ENCODE assay signal across 15 cellular contexts in genomic region chr1:21077085-21077484, GRCh38.
DNase-seq lines count a peak whose midpoint lies in the region; ATAC-seq, FAIRE-seq and TF ChIP-seq lines count a peak whose summit lies in the region.
"Had no signal": no experiment of that assay in that cellular context is flagged by ENCODE, and none has a peak within 500 bp of the region (broad histone marks: within the 10 kb centered on the region; RNA-seq: fewer than 3 reads in every experiment).

No MANE protein-coding gene starts in this region.

- H3K4me3 Mint-ChIP-seq in natural killer cell (no peak overlapping the region), nephron progenitor cell (no peak overlapping the region)
- no peak overlapping the region for H3K4me3 Mint-ChIP-seq in activated T-helper 1 cell treated with anti-CD3 and anti-CD28 coated beads, Interleukin-12 subunit alpha, Interleukin-12 subunit beta, Interleukin-2, Interleukin-4 antibody, amounts not matched to agents 30 ng/mL and 10 ng/mL and 1 ng/mL, durations not matched to agents 14 hours and 24 hours and 36 hours
- H3K4me3 Mint-ChIP-seq: CD4-positive, alpha-beta T cell had no signal

- no peaks in the 10 kb centered on the region for H3K27me3 ChIP-seq in PC-3 (ENCODE audit: low read length)
- H3K27me3 ChIP-seq in endothelial cell of umbilical vein (ENCODE audit: control insufficient read depth in 2 of 2, insufficient read depth in 2 of 2, low read length in 2 of 2), result no peaks in the 10 kb centered on the region
- H3K27me3 ChIP-seq in effector memory CD4-positive, alpha-beta T cell (replicated peaks; ENCODE audit: control insufficient read depth, insufficient read depth, low read length, poor library complexity, severe bottlenecking), result no peaks in the 10 kb centered on the region
- H3K27me3 ChIP-seq: gastroesophageal sphincter, Peyer's patch had no signal

- ATAC-seq in PC-3 (no peak), natural killer cell (no peak), GM19023 (IDR thresholded peaks at IDR 0.05; ENCODE audit: unreplicated experiment) (no peak)
- ATAC-seq: gastroesophageal sphincter had no signal

- H3K9me3 Mint-ChIP-seq in natural killer cell (no peaks in the 10 kb centered on the region), nephron progenitor cell (peaks cover under 1% of the 10 kb centered on the region)
- H3K9me3 Mint-ChIP-seq in activated T-helper 1 cell treated with anti-CD3 and anti-CD28 coated beads, Interleukin-12 subunit alpha, Interleukin-12 subunit beta, Interleukin-2, Interleukin-4 antibody, amounts not matched to agents 30 ng/mL and 10 ng/mL and 1 ng/mL, durations not matched to agents 14 hours and 24 hours and 36 hours, result no peaks in the 10 kb centered on the region
- H3K9me3 Mint-ChIP-seq: CD4-positive, alpha-beta T cell had no signal

- no peaks in the 10 kb centered on the region for H3K9me1 ChIP-seq in endothelial cell of umbilical vein (replicated peaks; ENCODE audit: control insufficient read depth, extremely low read depth, insufficient read depth, low read length)

- H3K4me3 ChIP-seq in PC-3 (ENCODE audit: low read length) (no peak overlapping the region), endothelial cell of umbilical vein (replicated peaks in 1 of 3; ENCODE audit: insufficient read depth in 1 of 3, low read depth in 1 of 3, low read length in 3 of 3) (no peak overlapping the region)
- no peak overlapping the region for H3K4me3 ChIP-seq in effector memory CD4-positive, alpha-beta T cell (ENCODE audit: insufficient read depth, low read depth, low read length, poor library complexity, severe bottlenecking)
- H3K4me3 ChIP-seq: gastroesophageal sphincter, Peyer's patch had no signal

- peak; percentile 23 for DNase-seq in H4 (ENCODE audit: low spot score)
- DNase-seq in PC-3, result peak; percentile 28
- peak; percentile 77 for DNase-seq in endothelial cell of umbilical vein (ENCODE audit: low read depth, low spot score)
- DNase-seq in natural killer cell, result no peak
- no peak for DNase-seq in effector memory CD4-positive, alpha-beta T cell
- no peak for DNase-seq in nephron progenitor cell
- DNase-seq in activated T-helper 1 cell treated with anti-CD3 and anti-CD28 coated beads, Interleukin-12 subunit alpha, Interleukin-12 subunit beta, Interleukin-2, Interleukin-4 antibody, amounts not matched to agents 30 ng/mL and 10 ng/mL and 1 ng/mL, durations not matched to agents 14 hours and 24 hours and 36 hours (ENCODE audit: low spot score), result no peak
- DNase-seq: activated CD4-positive, CD25-positive, alpha-beta regulatory T cell; CD4-positive, alpha-beta T cell; kidney glomerular epithelial cell; NCI-H2029 treated with DMSO at 0.1 percent for 48 hours; nucleus accumbens; Peyer's patch had no signal

- H3K27ac Mint-ChIP-seq in natural killer cell (peak overlapping the region; percentile 30 to 47), nephron progenitor cell (no peak overlapping the region)
- no peak overlapping the region for H3K27ac Mint-ChIP-seq in activated T-helper 1 cell treated with anti-CD3 and anti-CD28 coated beads, Interleukin-12 subunit alpha, Interleukin-12 subunit beta, Interleukin-2, Interleukin-4 antibody, amounts not matched to agents 30 ng/mL and 10 ng/mL and 1 ng/mL, durations not matched to agents 14 hours and 24 hours and 36 hours
- H3K27ac Mint-ChIP-seq: CD4-positive, alpha-beta T cell had no signal

- TF ChIP-seq CTCF in PC-3 (conservative IDR thresholded peaks at IDR 0.05; ENCODE audit: low read depth, low read length) (no peak), endothelial cell of umbilical vein (IDR thresholded peaks at IDR 0.05; ENCODE audit: extremely low read depth in 1 of 2, insufficient read depth in 1 of 2, low read depth in 1 of 2, low read length in 2 of 2) (no peak), natural killer cell (IDR thresholded peaks at IDR 0.05) (no peak), nephron progenitor cell (IDR thresholded peaks at IDR 0.05) (no peak)

- H3K4me1 Mint-ChIP-seq in natural killer cell (peaks cover 15% of the 10 kb centered on the region in 2 donors), nephron progenitor cell (no peaks in the 10 kb centered on the region)
- peaks cover 22% of the 10 kb centered on the region for H3K4me1 Mint-ChIP-seq in activated T-helper 1 cell treated with anti-CD3 and anti-CD28 coated beads, Interleukin-12 subunit alpha, Interleukin-12 subunit beta, Interleukin-2, Interleukin-4 antibody, amounts not matched to agents 30 ng/mL and 10 ng/mL and 1 ng/mL, durations not matched to agents 14 hours and 24 hours and 36 hours (ENCODE audit: low read depth)

- CTCF ChIA-PET in PC-3 (lab: Charles Lee), result no interaction called here
- CTCF ChIA-PET in endothelial cell of umbilical vein (lab: Charles Lee), result no interaction called here

- H3K4me2 ChIP-seq in PC-3 (ENCODE audit: low read length) (no peak overlapping the region), endothelial cell of umbilical vein (ENCODE audit: insufficient read depth, low read length) (no peak overlapping the region)

- H2AFZ ChIP-seq in PC-3 (ENCODE audit: low read length) (no peak overlapping the region), endothelial cell of umbilical vein (ENCODE audit: low read depth, low read length) (no peak overlapping the region)

- H3K4me1 ChIP-seq in PC-3 (ENCODE audit: insufficient read depth, low read length) (peaks cover 5% of the 10 kb centered on the region; the same call in 1 of the 2 replicates), endothelial cell of umbilical vein (ENCODE audit: control insufficient read depth, extremely low read depth, insufficient read depth, low read length) (peaks cover 16% of the 10 kb centered on the region)
- no peaks in the 10 kb centered on the region for H3K4me1 ChIP-seq in effector memory CD4-positive, alpha-beta T cell (ENCODE audit: control insufficient read depth, insufficient read depth, low read length, poor library complexity, severe bottlenecking)

- BruUV-seq in PC-3 (replicated peaks; lab: Mats Ljungman, UMichigan), result no TSS peak
- no TSS peak for BruUV-seq in endothelial cell of umbilical vein (replicated peaks; lab: Mats Ljungman, UMichigan)

- peak; percentile 80 for FAIRE-seq in endothelial cell of umbilical vein (lab: Jason Lieb, UNC)

- H3K9ac ChIP-seq in PC-3 (ENCODE audit: low read length) (no peak overlapping the region), endothelial cell of umbilical vein (replicated peaks; ENCODE audit: extremely low read depth, insufficient read depth, low read length) (no peak overlapping the region)

- H3K36me3 Mint-ChIP-seq in natural killer cell (no peaks in the 10 kb centered on the region), nephron progenitor cell (ENCODE audit: low read depth) (peaks cover 71% of the 10 kb centered on the region)
- peaks cover 10% of the 10 kb centered on the region for H3K36me3 Mint-ChIP-seq in activated T-helper 1 cell treated with anti-CD3 and anti-CD28 coated beads, Interleukin-12 subunit alpha, Interleukin-12 subunit beta, Interleukin-2, Interleukin-4 antibody, amounts not matched to agents 30 ng/mL and 10 ng/mL and 1 ng/mL, durations not matched to agents 14 hours and 24 hours and 36 hours (ENCODE audit: low read depth)

- no peaks in the 10 kb centered on the region for H3K9me2 ChIP-seq in PC-3 (replicated peaks; ENCODE audit: low read length)

- intact Hi-C loops in PC-3 (cut with micrococcal nuclease) (no loop called here), endothelial cell of umbilical vein (cut with micrococcal nuclease) (loop anchor here (1.0 to 10.0 kb wide), 2 partner anchors 14 to 382 kb away; no protein-coding TSS in a partner anchor), natural killer cell (cut with micrococcal nuclease) (no loop called here)
- intact Hi-C loops in activated T-helper 1 cell treated with anti-CD3 and anti-CD28 coated beads, Interleukin-12 subunit alpha, Interleukin-12 subunit beta, Interleukin-2, Interleukin-4 antibody, amounts not matched to agents 30 ng/mL and 10 ng/mL and 1 ng/mL, durations not matched to agents 14 hours and 24 hours and 36 hours (cut with micrococcal nuclease), result no loop called here

- H4K20me1 ChIP-seq in PC-3 (ENCODE audit: low read length) (no peaks in the 10 kb centered on the region), endothelial cell of umbilical vein (replicated peaks; ENCODE audit: control insufficient read depth, extremely low read depth, insufficient read depth, low read length) (no peaks in the 10 kb centered on the region)

- H3K27me3 Mint-ChIP-seq in natural killer cell (ENCODE audit: low read depth in 2 of 2) (no peaks in the 10 kb centered on the region), nephron progenitor cell (ENCODE audit: low read depth, poor library complexity) (no peaks in the 10 kb centered on the region)
- H3K27me3 Mint-ChIP-seq in activated T-helper 1 cell treated with anti-CD3 and anti-CD28 coated beads, Interleukin-12 subunit alpha, Interleukin-12 subunit beta, Interleukin-2, Interleukin-4 antibody, amounts not matched to agents 30 ng/mL and 10 ng/mL and 1 ng/mL, durations not matched to agents 14 hours and 24 hours and 36 hours (ENCODE audit: insufficient read depth), result no peaks in the 10 kb centered on the region
- H3K27me3 Mint-ChIP-seq: CD4-positive, alpha-beta T cell had no signal

- H3K36me3 ChIP-seq in PC-3 (ENCODE audit: low read depth, low read length), result no peaks in the 10 kb centered on the region
- H3K36me3 ChIP-seq in endothelial cell of umbilical vein (ENCODE audit: control insufficient read depth in 2 of 2, extremely low read depth in 1 of 2, insufficient read depth in 2 of 2, low read length in 2 of 2), result peaks cover 0 to 2% of the 10 kb centered on the region in 2 experiments
- H3K36me3 ChIP-seq in effector memory CD4-positive, alpha-beta T cell (ENCODE audit: control insufficient read depth, insufficient read depth, low read length), result no peaks in the 10 kb centered on the region
- H3K36me3 ChIP-seq: gastroesophageal sphincter, Peyer's patch had no signal

- dilution Hi-C loops in endothelial cell of umbilical vein (cut with MboI; ENCODE audit: extremely low pct_ligation_motif_present, low sequenced_read_pairs), result no loop called here

- H3F3A ChIP-seq in PC-3 (ENCODE audit: low read length, unreplicated experiment), result no peaks in the 10 kb centered on the region

- no peak for TF ChIP-seq POLR2A in endothelial cell of umbilical vein (IDR thresholded peaks at IDR 0.05; ENCODE audit: low read depth, low read length)

- POLR2A ChIA-PET in PC-3 (lab: Charles Lee; ENCODE audit: unreplicated experiment) (no interaction called here), endothelial cell of umbilical vein (lab: Charles Lee) (no interaction called here)

- H3K27ac ChIP-seq in PC-3 (ENCODE audit: low read length) (no peak overlapping the region), endothelial cell of umbilical vein (ENCODE audit: insufficient read depth, low read depth, low read length) (peak overlapping the region; percentile 8)
- no peak overlapping the region for H3K27ac ChIP-seq in effector memory CD4-positive, alpha-beta T cell (ENCODE audit: insufficient read depth, low read length, poor library complexity, severe bottlenecking)
- H3K27ac ChIP-seq: gastroesophageal sphincter, Peyer's patch had no signal

- H3K79me2 ChIP-seq in PC-3 (ENCODE audit: low read length) (peaks cover 6% of the 10 kb centered on the region; the same call in 1 of the 2 replicates), endothelial cell of umbilical vein (ENCODE audit: control insufficient read depth, insufficient read depth, low read length) (peaks cover 34% of the 10 kb centered on the region)

- no peaks in the 10 kb centered on the region for H3K9me3 ChIP-seq in PC-3 (ENCODE audit: low read length)
- H3K9me3 ChIP-seq in endothelial cell of umbilical vein (replicated peaks; ENCODE audit: control insufficient read depth, insufficient read depth, low read length), result no peaks in the 10 kb centered on the region
- H3K9me3 ChIP-seq in effector memory CD4-positive, alpha-beta T cell (ENCODE audit: control insufficient read depth, low read length), result no peaks in the 10 kb centered on the region
- H3K9me3 ChIP-seq: gastroesophageal sphincter, Peyer's patch had no signal

Comparison
In these comparisons a context has a peak if more than half of its experiments do, and no peak if none do; other contexts are left out.
1. DNase-seq: peak in H4 (single experiment), PC-3 (single experiment) and endothelial cell of umbilical vein (single experiment); none in natural killer cell (single experiment), effector memory CD4-positive, alpha-beta T cell (0 of 3), nephron progenitor cell (single experiment) and activated T-helper 1 cell treated with anti-CD3 and anti-CD28 coated beads, Interleukin-12 subunit alpha, Interleukin-12 subunit beta, Interleukin-2, Interleukin-4 antibody, amounts not matched to agents 30 ng/mL and 10 ng/mL and 1 ng/mL, durations not matched to agents 14 hours and 24 hours and 36 hours (single experiment).
2. H3K27ac Mint-ChIP-seq: peak in natural killer cell (2 of 2); none in nephron progenitor cell (single experiment) and activated T-helper 1 cell treated with anti-CD3 and anti-CD28 coated beads, Interleukin-12 subunit alpha, Interleukin-12 subunit beta, Interleukin-2, Interleukin-4 antibody, amounts not matched to agents 30 ng/mL and 10 ng/mL and 1 ng/mL, durations not matched to agents 14 hours and 24 hours and 36 hours (single experiment).